ENCODE assay signal across 2 cellular contexts in genomic region chr9:97076731-97077464, GRCh38. TPM values are rescaled to one million over a fixed set of nuclear protein-coding genes. Genes with fewer than 3 reads are reported as not detected.
"Had no signal": no experiment of that assay in that cellular context is flagged by ENCODE, and none has a peak within 500 bp of the region (broad histone marks: within the 10 kb centered on the region; RNA-seq: fewer than 3 reads in every experiment).

No MANE protein-coding gene starts in this region.

RNA-seq across cellular contexts. Expression of gene CTSV, which starts 38.0 kb away (rescaled TPM):
- total RNA-seq: esophagus muscularis mucosa; naive thymus-derived CD8-positive, alpha-beta T cell had no signal
- polyA plus RNA-seq: naive thymus-derived CD8-positive, alpha-beta T cell had no signal
